Comparison of ENCODE assay signal across 2 cellular contexts in the genomic region with DNA sequence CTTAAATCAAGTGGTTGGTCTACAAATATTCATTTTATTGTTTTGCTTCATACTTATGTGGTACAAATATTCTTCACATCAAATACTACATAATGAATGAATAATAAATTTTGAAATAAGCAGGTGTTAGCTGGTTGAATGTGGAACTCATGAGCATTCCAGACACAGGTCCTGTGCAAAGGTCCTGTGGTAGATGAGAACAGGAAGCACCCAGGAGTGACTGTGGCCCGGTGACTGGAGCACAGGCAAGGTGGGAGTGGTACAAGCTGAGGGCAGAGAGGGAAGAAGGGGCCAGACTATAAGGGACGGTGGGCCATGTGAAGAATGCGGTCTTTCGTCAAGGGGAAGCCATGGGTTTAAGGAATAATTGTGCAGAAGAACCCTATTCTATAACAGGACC.
TF ChIP-seq lines count a peak whose summit lies in the region.

No MANE protein-coding gene starts in this region.

TF ChIP-seq in HEK293, 187 proteins besides CTCF, POLR2A, EP300 and RAD21 (continued from another document):
- TF ChIP-seq ZNF548 (tag by site-specific recombination; IDR thresholded peaks at IDR 0.05) (no peak), ZNF837 (tag by site-specific recombination; IDR thresholded peaks at IDR 0.05) (no peak), ZNF707 (tag by site-specific recombination; IDR thresholded peaks at IDR 0.05) (no peak), ZNF560 (tag by site-specific recombination; IDR thresholded peaks at IDR 0.05; ENCODE audit: borderline replicate concordance) (no peak), ZFP69B (tag by site-specific recombination; IDR thresholded peaks at IDR 0.05) (no peak), ZNF776 (tag by site-specific recombination; IDR thresholded peaks at IDR 0.05; ENCODE audit: borderline replicate concordance) (no peak), WT1 (tag by site-specific recombination; IDR thresholded peaks at IDR 0.05) (no peak)

TF ChIP-seq in H1, 55 proteins besides CTCF, POLR2A, EP300 and RAD21 (continued from another document):
- TF ChIP-seq ASH2L (IDR thresholded peaks at IDR 0.05; ENCODE audit: low read length): no peak
- TF ChIP-seq GTF2F1 (IDR thresholded peaks at IDR 0.05; ENCODE audit: borderline replicate concordance, low read depth, low read length): no peak
- 0 out of 4 replicates have a peak, but pooled peaks of 1 of the 2 experiments have one; percentile 52 for TF ChIP-seq HDAC2 (IDR thresholded peaks at IDR 0.05; ENCODE audit: borderline replicate concordance in 1 of 2, low read depth in 2 of 2, low read length in 2 of 2)
- TF ChIP-seq KDM1A (IDR thresholded peaks at IDR 0.05; ENCODE audit: borderline replicate concordance, low read length): peak; percentile 38; the same call in 1 of the 2 replicates
- TF ChIP-seq NRF1 (IDR thresholded peaks at IDR 0.05; ENCODE audit: low read depth, low read length): no peak
- TF ChIP-seq SAP30 (IDR thresholded peaks at IDR 0.05; ENCODE audit: insufficient read depth, insufficient replicate concordance, low read length): no peak
